7 cellular contexts compared by ENCODE assay signal in the genomic region with DNA sequence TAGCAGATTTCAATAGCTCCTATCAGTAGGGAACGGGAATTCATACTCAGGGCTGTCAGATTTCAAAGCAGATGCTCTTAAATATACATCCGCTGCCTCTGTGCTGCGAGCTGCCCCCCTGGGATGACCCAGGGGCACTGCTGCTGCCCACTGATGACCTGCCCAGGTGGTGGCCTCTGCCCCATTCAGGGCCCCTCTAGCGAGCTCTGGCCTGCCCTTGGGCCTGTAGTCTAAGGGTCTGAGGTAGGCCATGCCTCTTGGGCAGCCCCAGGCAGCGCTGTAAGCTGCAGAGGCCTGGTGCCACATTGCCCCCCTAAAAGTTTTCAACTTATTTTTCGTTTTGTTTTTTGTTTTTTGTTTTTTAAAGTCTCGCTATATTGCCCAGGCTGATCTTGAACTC.
"Had no signal": no experiment of that assay in that cellular context is flagged by ENCODE, and none has a peak within 500 bp of the region (broad histone marks: within the 10 kb centered on the region; RNA-seq: fewer than 3 reads in every experiment).

No MANE protein-coding gene starts in this region.

- H2AFZ ChIP-seq: parathyroid adenoma had no signal

- H3K4me1 ChIP-seq: parathyroid adenoma had no signal

- DNase-seq: cortex of kidney had no signal

- H3K9ac ChIP-seq: parathyroid adenoma had no signal

- H3K27me3 ChIP-seq: brain microvascular endothelial cell, gastrocnemius medialis, sigmoid colon had no signal

- H3K36me3 ChIP-seq: brain microvascular endothelial cell had no signal

- H3K27ac ChIP-seq: brain microvascular endothelial cell, gastrocnemius medialis, parathyroid adenoma, sigmoid colon, thoracic aorta had no signal

- H3K4me3 ChIP-seq: gastrocnemius medialis, mucosa of descending colon, sigmoid colon, thoracic aorta had no signal

- H3K9me3 ChIP-seq: gastrocnemius medialis, mucosa of descending colon, sigmoid colon, thoracic aorta had no signal
